In the genomic region with DNA sequence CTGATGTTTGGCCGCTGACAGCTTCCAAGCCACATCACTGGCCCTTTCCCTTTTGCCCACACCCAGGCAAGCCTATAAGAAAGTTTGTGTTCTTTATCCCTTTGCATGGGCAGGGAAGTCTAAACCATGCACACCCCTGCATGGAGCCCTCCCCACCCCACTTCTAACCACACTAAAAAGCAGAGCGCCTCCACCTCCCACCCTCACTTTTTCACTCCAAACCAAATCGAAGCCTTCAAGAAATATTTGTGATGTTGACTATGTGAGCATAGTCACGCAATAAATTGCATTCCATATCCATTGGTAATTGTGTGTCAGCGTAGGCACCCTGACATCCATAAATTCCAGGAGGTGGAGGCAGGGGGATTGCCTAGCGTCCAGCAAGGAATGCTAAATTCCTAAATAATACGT, we compare ENCODE assay signal across 17 cellular contexts.
DNase-seq lines count a peak whose midpoint lies in the region; ATAC-seq and TF ChIP-seq lines count a peak whose summit lies in the region.
"Had no signal": no experiment of that assay in that cellular context is flagged by ENCODE, and none has a peak within 500 bp of the region (broad histone marks: within the 10 kb centered on the region; RNA-seq: fewer than 3 reads in every experiment).

No MANE protein-coding gene starts in this region.

- H3K9me2 ChIP-seq in Karpas-422 (replicated peaks; ENCODE audit: insufficient read depth, low read length) = no peaks in the 10 kb centered on the region

- H3K27ac ChIP-seq in WERI-Rb-1 (peak overlapping the region; percentile 41; the same call in 1 of the 2 replicates), Karpas-422 (ENCODE audit: low read length) (no peak overlapping the region)
- H3K27ac ChIP-seq: transverse colon had no signal

- H3K27ac Mint-ChIP-seq in Caco-2 (ENCODE audit: unreplicated experiment) = peak overlapping the region; percentile 51
- H3K27ac Mint-ChIP-seq in progenitor cell of endocrine pancreas = peak overlapping the region; percentile 23
- no peak overlapping the region for H3K27ac Mint-ChIP-seq in T-helper 2 cell treated with Interferon-gamma antibody and Interleukin-4, amounts not matched to agents 5 μg/mL and 100 μg/mL, for 36 hours
- H3K27ac Mint-ChIP-seq: stimulated activated memory B cell treated with anti-CD40 and anti-IgM and Interleukin-4, amounts not matched to agents 10 μg/mL and 1 μg/mL and 100 μg/mL, for 72 hours had no signal

- H3K36me3 Mint-ChIP-seq in Caco-2 (ENCODE audit: insufficient read depth, unreplicated experiment) = peaks cover 7% of the 10 kb centered on the region
- no peaks in the 10 kb centered on the region for H3K36me3 Mint-ChIP-seq in progenitor cell of endocrine pancreas (ENCODE audit: insufficient read depth)
- H3K36me3 Mint-ChIP-seq in T-helper 2 cell treated with Interferon-gamma antibody and Interleukin-4, amounts not matched to agents 5 μg/mL and 100 μg/mL, for 36 hours (ENCODE audit: low read depth) = no peaks in the 10 kb centered on the region
- H3K36me3 Mint-ChIP-seq: stimulated activated memory B cell treated with anti-CD40 and anti-IgM and Interleukin-4, amounts not matched to agents 10 μg/mL and 1 μg/mL and 100 μg/mL, for 72 hours had no signal

- H3K4me1 Mint-ChIP-seq in Caco-2 (ENCODE audit: low read depth, unreplicated experiment) (peaks cover 7% of the 10 kb centered on the region), progenitor cell of endocrine pancreas (ENCODE audit: low read depth) (no peaks in the 10 kb centered on the region)
- no peaks in the 10 kb centered on the region for H3K4me1 Mint-ChIP-seq in T-helper 2 cell treated with Interferon-gamma antibody and Interleukin-4, amounts not matched to agents 5 μg/mL and 100 μg/mL, for 36 hours (ENCODE audit: low read depth)
- H3K4me1 Mint-ChIP-seq: stimulated activated memory B cell treated with anti-CD40 and anti-IgM and Interleukin-4, amounts not matched to agents 10 μg/mL and 1 μg/mL and 100 μg/mL, for 72 hours had no signal

- H3K79me2 ChIP-seq in Karpas-422 (ENCODE audit: low read length) = no peaks in the 10 kb centered on the region

- H4K20me1 ChIP-seq in Karpas-422 (ENCODE audit: insufficient read depth, low read depth, low read length) = no peaks in the 10 kb centered on the region

- no peak for ATAC-seq in GM18505 (IDR thresholded peaks at IDR 0.05; ENCODE audit: unreplicated experiment)
- ATAC-seq: mucosa of descending colon; stimulated activated memory B cell treated with anti-CD40 and anti-IgM and Interleukin-4, amounts not matched to agents 10 μg/mL and 1 μg/mL and 100 μg/mL, for 72 hours had no signal

- BruUV-seq in Caco-2 (replicated peaks; lab: Mats Ljungman, UMichigan) = no TSS peak

- intact Hi-C loops in Caco-2 (cut with micrococcal nuclease; ENCODE audit: unreplicated experiment) = no loop called here

- peaks cover 11% of the 10 kb centered on the region for H3K4me1 ChIP-seq in Caco-2
- H3K4me1 ChIP-seq in Karpas-422 (ENCODE audit: low read length) = peaks cover 6% of the 10 kb centered on the region; the same call in 1 of the 2 replicates
- H3K4me1 ChIP-seq: transverse colon had no signal

- no peak for TF ChIP-seq POLR2A in GM18505 (IDR thresholded peaks at IDR 0.05; ENCODE audit: borderline replicate concordance, extremely low read depth, insufficient read depth, insufficient read length)

- H3K9ac ChIP-seq in Karpas-422 (ENCODE audit: low read length) = no peak overlapping the region

- H3K27me3 ChIP-seq in Caco-2 (replicated peaks; ENCODE audit: control insufficient read depth, insufficient read depth, low read length) (no peaks in the 10 kb centered on the region), WERI-Rb-1 (ENCODE audit: insufficient read depth, low read depth, severe bottlenecking) (no peaks in the 10 kb centered on the region), Karpas-422 (ENCODE audit: low read length) (no peaks in the 10 kb centered on the region)

- H3K36me3 ChIP-seq in Caco-2 (ENCODE audit: control insufficient read depth, insufficient read depth, low read length) (no peaks in the 10 kb centered on the region), WERI-Rb-1 (no peaks in the 10 kb centered on the region), Karpas-422 (ENCODE audit: insufficient read depth, low read length) (no peaks in the 10 kb centered on the region)
- H3K36me3 ChIP-seq: transverse colon had no signal

- no peaks in the 10 kb centered on the region for H3K9me3 ChIP-seq in Caco-2
- H3K9me3 ChIP-seq in WERI-Rb-1 (ENCODE audit: severe bottlenecking) = no peaks in the 10 kb centered on the region
- H3K9me3 ChIP-seq in Karpas-422 (ENCODE audit: low read length) = no peaks in the 10 kb centered on the region
- H3K9me3 ChIP-seq: mucosa of descending colon, transverse colon had no signal

- POLR2A ChIA-PET in Caco-2 (lab: Charles Lee) = no interaction called here

- DNase-seq in Caco-2 = peak in 1 of 2 experiments; percentile 28
- DNase-seq in HT1080 (ENCODE audit: low read depth) = peak; percentile 26
- DNase-seq in WERI-Rb-1 = no peak
- no peak for DNase-seq in progenitor cell of endocrine pancreas (ENCODE audit: low spot score, unreplicated experiment)
- DNase-seq in Karpas-422 = no peak
- no peak for DNase-seq in T-helper 2 cell treated with Interferon-gamma antibody and Interleukin-4, amounts not matched to agents 5 μg/mL and 100 μg/mL, for 36 hours (ENCODE audit: low spot score)
- DNase-seq in NCI-H524 treated with DMSO at 0.1 percent for 48 hours (lab: John Stamatoyannopoulos, UW) = no peak
- DNase-seq: activated CD4-positive, alpha-beta T cell treated with anti-CD3 and anti-CD28 coated beads, Interleukin-2, amount 50 U/mL, for 4 hours; activated naive CD4-positive, alpha-beta T cell treated with anti-CD3 and anti-CD28 coated beads, Interleukin-2, amount 50 U/mL, for 16 hours; activated T-cell treated with anti-CD3 and anti-CD28 coated beads, Interleukin-2, amount 50 U/mL, for 1 hour; COR-L47; mucosa of descending colon; NCI-H187; SW 1271; transverse colon had no signal

- H3K27me3 Mint-ChIP-seq in Caco-2 (ENCODE audit: insufficient read depth, unreplicated experiment) (no peaks in the 10 kb centered on the region), progenitor cell of endocrine pancreas (peaks cover 9% of the 10 kb centered on the region)
- H3K27me3 Mint-ChIP-seq in T-helper 2 cell treated with Interferon-gamma antibody and Interleukin-4, amounts not matched to agents 5 μg/mL and 100 μg/mL, for 36 hours (ENCODE audit: low read depth) = peaks cover 2% of the 10 kb centered on the region

- CTCF ChIA-PET in Caco-2 (lab: Charles Lee) = no interaction called here

- H3K4me3 Mint-ChIP-seq in Caco-2 (ENCODE audit: unreplicated experiment) (no peak overlapping the region), progenitor cell of endocrine pancreas (ENCODE audit: low read depth) (no peak overlapping the region)
- H3K4me3 Mint-ChIP-seq in T-helper 2 cell treated with Interferon-gamma antibody and Interleukin-4, amounts not matched to agents 5 μg/mL and 100 μg/mL, for 36 hours = no peak overlapping the region
- H3K4me3 Mint-ChIP-seq: stimulated activated memory B cell treated with anti-CD40 and anti-IgM and Interleukin-4, amounts not matched to agents 10 μg/mL and 1 μg/mL and 100 μg/mL, for 72 hours had no signal

- H2AFZ ChIP-seq in Karpas-422 (ENCODE audit: low read length) = no peak overlapping the region

- H3K4me2 ChIP-seq in Karpas-422 (ENCODE audit: low read depth, low read length, poor library complexity, severe bottlenecking) = no peak overlapping the region

- no peak for TF ChIP-seq CTCF in Caco-2 (IDR thresholded peaks at IDR 0.05; ENCODE audit: insufficient read depth in 1 of 2, low read depth in 1 of 2, low read length in 1 of 2, severe bottlenecking in 1 of 2, unreplicated experiment in 1 of 2)
- no peak for TF ChIP-seq CTCF in WERI-Rb-1 (IDR thresholded peaks at IDR 0.05; ENCODE audit: low read depth, low read length)
- TF ChIP-seq CTCF in progenitor cell of endocrine pancreas (IDR thresholded peaks at IDR 0.05; ENCODE audit: unreplicated experiment) = no peak

- H3K9me3 Mint-ChIP-seq in Caco-2 (ENCODE audit: unreplicated experiment) (no peaks in the 10 kb centered on the region), progenitor cell of endocrine pancreas (ENCODE audit: low read depth) (no peaks in the 10 kb centered on the region)
- H3K9me3 Mint-ChIP-seq in T-helper 2 cell treated with Interferon-gamma antibody and Interleukin-4, amounts not matched to agents 5 μg/mL and 100 μg/mL, for 36 hours = no peaks in the 10 kb centered on the region
- H3K9me3 Mint-ChIP-seq: stimulated activated memory B cell treated with anti-CD40 and anti-IgM and Interleukin-4, amounts not matched to agents 10 μg/mL and 1 μg/mL and 100 μg/mL, for 72 hours had no signal

- H3K4me3 ChIP-seq in Caco-2 (ENCODE audit: low read depth, low read length) (no peak overlapping the region), WERI-Rb-1 (ENCODE audit: low read depth, low read length) (no peak overlapping the region), Karpas-422 (ENCODE audit: low read length) (no peak overlapping the region)
- H3K4me3 ChIP-seq: mucosa of descending colon, transverse colon had no signal
